35 cellular contexts compared by ENCODE assay signal in genomic region chr19:15540435-15540834, GRCh38. TPM values are rescaled to one million over a fixed set of nuclear protein-coding genes. Genes with fewer than 3 reads are reported as not detected.
"Had no signal": no experiment of that assay in that cellular context is flagged by ENCODE, and none has a peak within 500 bp of the region (broad histone marks: within the 10 kb centered on the region; RNA-seq: fewer than 3 reads in every experiment).

No MANE protein-coding gene starts in this region.

- DNase-seq: dermis blood vessel endothelial cell; effector memory CD4-positive, alpha-beta T cell; foreskin melanocyte; hypothalamus; immature natural killer cell; islet precursor cell; kidney glomerular epithelial cell; left colon; left ventricle myocardium superior; mucosa of descending colon; naive thymus-derived CD4-positive, alpha-beta T cell; stimulated activated CD4-positive, alpha-beta T cell treated with anti-CD3 and anti-CD28 coated beads, Interleukin-12 subunit alpha, Interleukin-12 subunit beta, amount 100 ng/mL, for 4 hours; stimulated activated CD4-positive, alpha-beta T cell treated with anti-CD3 and anti-CD28 coated beads, Interleukin-2, amount 100 ng/mL, for 24 hours; stimulated activated CD4-positive, alpha-beta T cell treated with anti-CD3 and anti-CD28 coated beads, Interleukin-4, amount 100 ng/mL, for 4 hours; stimulated activated naive CD8-positive, alpha-beta T cell treated with anti-CD3 and anti-CD28 coated beads, Interleukin-15, Interleukin-2, amounts not matched to agents 100 U/mL and 50 U/mL, for 24 hours; substantia nigra; testis; tibial artery had no signal

- H3K4me3 ChIP-seq: coronary artery, esophagus muscularis mucosa, lung, mucosa of descending colon, neural progenitor cell, smooth muscle cell, testis, tibial artery had no signal

- H3K27me3 Mint-ChIP-seq: progenitor cell of endocrine pancreas, type B pancreatic cell had no signal

- H3K27me3 ChIP-seq: neural progenitor cell, testis had no signal

- ATAC-seq: left colon; left ventricle myocardium superior; mucosa of descending colon; naive thymus-derived CD4-positive, alpha-beta T cell; sciatic nerve; stimulated activated memory B cell treated with anti-CD40 and anti-IgM and Interleukin-4, amounts not matched to agents 10 μg/mL and 1 μg/mL and 100 μg/mL, for 72 hours; stimulated activated naive CD8-positive, alpha-beta T cell treated with anti-CD3 and anti-CD28 coated beads, Interleukin-15, Interleukin-2, amounts not matched to agents 100 U/mL and 50 U/mL, for 24 hours had no signal

- H3K79me2 ChIP-seq: parathyroid adenoma had no signal

- H3K36me3 ChIP-seq: esophagus muscularis mucosa, neural progenitor cell, tibial artery had no signal

- H3K4me2 ChIP-seq: neural progenitor cell, smooth muscle cell had no signal

- H3K27ac ChIP-seq: coronary artery, esophagus muscularis mucosa, neural progenitor cell, parathyroid adenoma, testis, tibial artery had no signal

- H3K9me3 Mint-ChIP-seq: immature natural killer cell, neural progenitor cell had no signal

- H3K36me3 Mint-ChIP-seq: memory B cell; mesothelial cell of epicardium; neural progenitor cell; stimulated activated memory B cell treated with anti-CD40 and anti-IgM and Interleukin-4, amounts not matched to agents 10 μg/mL and 1 μg/mL and 100 μg/mL, for 72 hours; type B pancreatic cell had no signal

- H3K4me1 Mint-ChIP-seq: immature natural killer cell; mesothelial cell of epicardium; nephron; neural progenitor cell; stimulated activated memory B cell treated with anti-CD40 and anti-IgM and Interleukin-4, amounts not matched to agents 10 μg/mL and 1 μg/mL and 100 μg/mL, for 72 hours had no signal

- H3K9ac ChIP-seq: neural progenitor cell, parathyroid adenoma had no signal

- H3K4me1 ChIP-seq: esophagus muscularis mucosa, neural progenitor cell, parathyroid adenoma, testis, tibial artery had no signal

- H3K4me3 Mint-ChIP-seq: immature natural killer cell; memory B cell; mesothelial cell of epicardium; naive thymus-derived CD4-positive, alpha-beta T cell; nephron; neural progenitor cell; stimulated activated memory B cell treated with anti-CD40 and anti-IgM and Interleukin-4, amounts not matched to agents 10 μg/mL and 1 μg/mL and 100 μg/mL, for 72 hours; type B pancreatic cell had no signal

- H2AFZ ChIP-seq: neural progenitor cell, parathyroid adenoma had no signal

- FAIRE-seq: endothelial cell of umbilical vein had no signal

- H3K9me3 ChIP-seq: mucosa of descending colon, testis had no signal

- H3K27ac Mint-ChIP-seq: immature natural killer cell; memory B cell; mesothelial cell of epicardium; naive thymus-derived CD4-positive, alpha-beta T cell; nephron; neural progenitor cell; progenitor cell of endocrine pancreas; stimulated activated memory B cell treated with anti-CD40 and anti-IgM and Interleukin-4, amounts not matched to agents 10 μg/mL and 1 μg/mL and 100 μg/mL, for 72 hours; type B pancreatic cell had no signal

RNA-seq across cellular contexts. Expression of gene CYP4F22, which starts 32.1 kb away (rescaled TPM):
- total RNA-seq: dermis blood vessel endothelial cell, endothelial cell of umbilical vein, epithelial cell of proximal tubule, esophagus muscularis mucosa, fibroblast of lung, left colon, left ventricle myocardium superior, mesothelial cell of epicardium, osteoblast, progenitor cell of endocrine pancreas, sciatic nerve, smooth muscle cell had no signal
- polyA plus RNA-seq: endothelial cell of umbilical vein, fibroblast of lung, smooth muscle cell had no signal
